ENCODE assay signal across 2 cellular contexts in genomic region chr7:2162004-2162902, GRCh38.
TF ChIP-seq lines count a peak whose summit lies in the region.

No MANE protein-coding gene starts in this region.

TF ChIP-seq in HEK293, 187 proteins besides CTCF, POLR2A, EP300 and RAD21 (continued from another document):
- TF ChIP-seq KLF17 (tag by site-specific recombination; IDR thresholded peaks at IDR 0.05): peak; percentile 44; the same call in 1 of the 2 replicates
- TF ChIP-seq KLF1 (tag by site-specific recombination; IDR thresholded peaks at IDR 0.05): peak; percentile 78
- peak; percentile 31; the same call in 1 of the 2 replicates for TF ChIP-seq PRDM6 (tag by site-specific recombination; IDR thresholded peaks at IDR 0.05)

TF ChIP-seq in K562, 482 proteins besides CTCF, POLR2A, EP300 and RAD21 (continued from another document):
- TF ChIP-seq ZBTB40 (IDR thresholded peaks at IDR 0.05) (peak; percentile 88), ZBTB40 (CRISPR knock-in tag; IDR thresholded peaks at IDR 0.05) (peak; percentile 19; the same call in 1 of the 2 replicates), SOX6 (IDR thresholded peaks at IDR 0.05) (peak; percentile 66), FOXK2 (conservative IDR thresholded peaks at IDR 0.05 in 1 of 2, IDR thresholded peaks at IDR 0.05 in 1 of 2; ENCODE audit: low read depth in 2 of 2) (peak in 1 of 2 experiments; percentile 60; a peak in 1 of 4 replicates), TAL1 (IDR thresholded peaks at IDR 0.05) (peak; percentile 60), ARID1B (IDR thresholded peaks at IDR 0.05) (peak; percentile 66), TRIM24 (IDR thresholded peaks at IDR 0.05) (peak in 1 of 2 experiments; percentile 31; a peak in 1 of 4 replicates), MIER1 (IDR thresholded peaks at IDR 0.05; ENCODE audit: low read depth) (0 out of 2 replicates have a peak, but pooled peaks have one; percentile 43), CBFA2T2 (conservative IDR thresholded peaks at IDR 0.05) (peak; percentile 78), EP400 (IDR thresholded peaks at IDR 0.05) (0 out of 2 replicates have a peak, but pooled peaks have one; percentile 13), CXXC5 (CRISPR knock-in tag; IDR thresholded peaks at IDR 0.05) (0 out of 2 replicates have a peak, but pooled peaks have one; percentile 41), CBFA2T3 (IDR thresholded peaks at IDR 0.05) (peak; percentile 85), NCOR1 (IDR thresholded peaks at IDR 0.05) (peak; percentile 47), DMBX1 (CRISPR knock-in tag; IDR thresholded peaks at IDR 0.05; ENCODE audit: borderline replicate concordance) (peak; percentile 65; the same call in 1 of the 2 replicates), HMBOX1 (IDR thresholded peaks at IDR 0.05) (0 out of 2 replicates have a peak, but pooled peaks have one; percentile 17), SMARCE1 (IDR thresholded peaks at IDR 0.05) (0 out of 2 replicates have a peak, but pooled peaks have one; percentile 20), NR2C1 (IDR thresholded peaks at IDR 0.05) (0 out of 2 replicates have a peak, but pooled peaks have one; percentile 48), NR2C1 (tag; IDR thresholded peaks at IDR 0.05) (peak; percentile 28; the same call in 1 of the 2 replicates), NFIC (IDR thresholded peaks at IDR 0.05) (peak; percentile 38; the same call in 1 of the 2 replicates), DPF2 (IDR thresholded peaks at IDR 0.05) (peak; percentile 51; the same call in 1 of the 2 replicates), HDAC1 (IDR thresholded peaks at IDR 0.05) (peak in 1 of 2 experiments; percentile 29; a peak in 1 of 4 replicates)
